20 cellular contexts compared by ENCODE assay signal in the genomic region with DNA sequence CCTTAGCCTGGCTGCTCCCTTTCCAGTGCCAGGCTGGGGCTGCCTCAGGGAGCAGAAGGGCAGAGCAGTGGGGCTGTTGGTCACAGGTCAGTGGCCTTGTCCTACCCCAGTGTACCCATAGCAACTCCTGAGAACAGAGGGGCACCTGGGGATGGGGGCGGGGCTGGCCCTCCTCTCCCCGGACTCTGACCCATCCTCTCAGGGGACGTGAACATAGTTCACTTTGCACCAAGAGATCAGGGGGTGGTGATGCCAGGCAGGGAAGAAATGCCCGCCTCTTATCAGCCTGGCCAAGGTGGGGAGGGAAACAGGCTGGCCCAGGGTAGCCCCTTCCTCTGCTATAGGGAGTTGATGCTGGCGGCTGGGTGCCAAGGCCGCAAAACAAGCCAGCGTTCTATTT. TPM values are rescaled to one million over a fixed set of nuclear protein-coding genes. Genes with fewer than 3 reads are reported as not detected.
A peak's percentile ranks its signal among the peaks of the same experiment; 100 is the strongest.
DNase-seq lines count a peak whose midpoint lies in the region; ATAC-seq, FAIRE-seq and TF ChIP-seq lines count a peak whose summit lies in the region.
"Had no signal": no experiment of that assay in that cellular context is flagged by ENCODE, and none has a peak within 500 bp of the region (broad histone marks: within the 10 kb centered on the region; RNA-seq: fewer than 3 reads in every experiment).

No MANE protein-coding gene starts in this region.

- peak overlapping the region in 1 of 2 donors; percentile 12 for H3K9ac ChIP-seq in kidney (ENCODE audit: low read length in 2 of 2)
- H3K9ac ChIP-seq: BLaER1 treated with 17β-estradiol and CSF1 and Interleukin-3, amounts not matched to agents 10 nM and 100 nM; SK-N-SH had no signal

- no peaks in the 10 kb centered on the region for H3K4me1 Mint-ChIP-seq in CD14-positive monocyte
- no peaks in the 10 kb centered on the region for H3K4me1 Mint-ChIP-seq in activated T-helper 1 cell treated with anti-CD3 and anti-CD28 coated beads, Interleukin-12 subunit alpha, Interleukin-12 subunit beta, Interleukin-2, Interleukin-4 antibody, amounts not matched to agents 30 ng/mL and 10 ng/mL and 1 ng/mL, durations not matched to agents 14 hours and 24 hours and 36 hours (ENCODE audit: low read depth)

- H3K36me3 ChIP-seq in Peyer's patch: no peaks in the 10 kb centered on the region
- H3K36me3 ChIP-seq in kidney (ENCODE audit: control insufficient read depth in 1 of 2, insufficient read depth in 2 of 2, low read length in 2 of 2): peaks cover 15 to 17% of the 10 kb centered on the region in 2 donors
- H3K36me3 ChIP-seq in small intestine (ENCODE audit: control insufficient read depth in 2 of 2, insufficient read depth in 2 of 2, low read length in 2 of 2): no peaks in the 10 kb centered on the region
- peaks cover 2% of the 10 kb centered on the region; the same call in 1 of the 2 replicates for H3K36me3 ChIP-seq in H7 (replicated peaks; ENCODE audit: control insufficient read depth, insufficient read depth, low read length)

- no peak for ATAC-seq in HG02759 (IDR thresholded peaks at IDR 0.05; ENCODE audit: unreplicated experiment)
- ATAC-seq: A549, HCT116 had no signal

- H3K4me3 ChIP-seq in Peyer's patch: no peak overlapping the region
- H3K4me3 ChIP-seq in kidney (ENCODE audit: low read length in 2 of 2): peak overlapping the region; percentile 80 to 82
- H3K4me3 ChIP-seq in small intestine (ENCODE audit: low read depth in 1 of 2, low read length in 2 of 2): no peak overlapping the region
- H3K4me3 ChIP-seq in H7 (ENCODE audit: insufficient read depth, low read depth, low read length): no peak overlapping the region
- H3K4me3 ChIP-seq: A549; BLaER1 treated with 17β-estradiol and CSF1 and Interleukin-3, amounts not matched to agents 10 nM and 100 nM had no signal

- no peak overlapping the region for H3K27ac Mint-ChIP-seq in CD14-positive monocyte
- no peak overlapping the region for H3K27ac Mint-ChIP-seq in activated T-helper 1 cell treated with anti-CD3 and anti-CD28 coated beads, Interleukin-12 subunit alpha, Interleukin-12 subunit beta, Interleukin-2, Interleukin-4 antibody, amounts not matched to agents 30 ng/mL and 10 ng/mL and 1 ng/mL, durations not matched to agents 14 hours and 24 hours and 36 hours

- intact Hi-C loops in CD14-positive monocyte (cut with micrococcal nuclease): no loop called here
- intact Hi-C loops in kidney (cut with DNase I): no loop called here
- intact Hi-C loops in activated T-helper 1 cell treated with anti-CD3 and anti-CD28 coated beads, Interleukin-12 subunit alpha, Interleukin-12 subunit beta, Interleukin-2, Interleukin-4 antibody, amounts not matched to agents 30 ng/mL and 10 ng/mL and 1 ng/mL, durations not matched to agents 14 hours and 24 hours and 36 hours (cut with micrococcal nuclease): no loop called here

- no peak overlapping the region for H3K4me3 Mint-ChIP-seq in CD14-positive monocyte
- no peak overlapping the region for H3K4me3 Mint-ChIP-seq in activated T-helper 1 cell treated with anti-CD3 and anti-CD28 coated beads, Interleukin-12 subunit alpha, Interleukin-12 subunit beta, Interleukin-2, Interleukin-4 antibody, amounts not matched to agents 30 ng/mL and 10 ng/mL and 1 ng/mL, durations not matched to agents 14 hours and 24 hours and 36 hours

- H3K27me3 ChIP-seq in Peyer's patch: no peaks in the 10 kb centered on the region
- H3K27me3 ChIP-seq in small intestine (ENCODE audit: control insufficient read depth in 2 of 2, insufficient read depth in 2 of 2, low read length in 2 of 2): no peaks in the 10 kb centered on the region
- peaks cover 9% of the 10 kb centered on the region for H3K27me3 ChIP-seq in H7 (ENCODE audit: control insufficient read depth, insufficient read depth, low read length)

- no peak for TF ChIP-seq CTCF in CD14-positive monocyte (IDR thresholded peaks at IDR 0.05)
- TF ChIP-seq CTCF in Peyer's patch (IDR thresholded peaks at IDR 0.05): no peak
- TF ChIP-seq CTCF in kidney (IDR thresholded peaks at IDR 0.05; ENCODE audit: borderline replicate concordance, extremely low read depth, insufficient read depth): no peak

- DNase-seq in CD14-positive monocyte (ENCODE audit: low spot score): peak; percentile 46
- DNase-seq in Peyer's patch: peak in 2 of 3 donors; percentile 59 to 66
- no peak for DNase-seq in kidney
- DNase-seq in small intestine: peak; percentile 57
- DNase-seq in H7: no peak
- DNase-seq in activated T-helper 1 cell treated with anti-CD3 and anti-CD28 coated beads, Interleukin-12 subunit alpha, Interleukin-12 subunit beta, Interleukin-2, Interleukin-4 antibody, amounts not matched to agents 30 ng/mL and 10 ng/mL and 1 ng/mL, durations not matched to agents 14 hours and 24 hours and 36 hours (ENCODE audit: low spot score): no peak
- DNase-seq: DMS 273 treated with DMSO at 0.1 percent for 48 hours, GDM1, NCI-H1048, NCI-H1436 treated with DMSO at 0.1 percent for 48 hours, NCI-H2081, SK-N-SH had no signal

- H3K9me3 ChIP-seq in Peyer's patch (no peaks in the 10 kb centered on the region), kidney (ENCODE audit: control insufficient read depth in 1 of 2, low read length in 2 of 2) (no peaks in the 10 kb centered on the region), small intestine (ENCODE audit: control insufficient read depth, low read depth) (no peaks in the 10 kb centered on the region)
- H3K9me3 ChIP-seq: A549; BLaER1 treated with 17β-estradiol and CSF1 and Interleukin-3, amounts not matched to agents 10 nM and 100 nM; SK-N-SH had no signal

- 36 to 64% (median 37%) methylated on average over 6 to 7 of the region's 7 CpGs for WGBS in small intestine, 3 donors

- H3K4me1 ChIP-seq in Peyer's patch (peaks cover 0 to 16% (median 4%) of the 10 kb centered on the region in 4 donors), kidney (ENCODE audit: control insufficient read depth in 1 of 2, insufficient read depth in 1 of 2, low read depth in 1 of 2, low read length in 2 of 2) (peaks cover 6 to 19% of the 10 kb centered on the region in 2 donors), small intestine (ENCODE audit: control insufficient read depth in 2 of 2, insufficient read depth in 1 of 2, low read depth in 1 of 2, low read length in 1 of 2) (no peaks in the 10 kb centered on the region)

- peaks cover 18 to 26% (median 21%) of the 10 kb centered on the region in 3 donors for H3K27me3 Mint-ChIP-seq in CD14-positive monocyte (ENCODE audit: low read depth in 3 of 3)
- H3K27me3 Mint-ChIP-seq in activated T-helper 1 cell treated with anti-CD3 and anti-CD28 coated beads, Interleukin-12 subunit alpha, Interleukin-12 subunit beta, Interleukin-2, Interleukin-4 antibody, amounts not matched to agents 30 ng/mL and 10 ng/mL and 1 ng/mL, durations not matched to agents 14 hours and 24 hours and 36 hours (ENCODE audit: insufficient read depth): peaks cover 19% of the 10 kb centered on the region

- FAIRE-seq in kidney (lab: Jason Lieb, UNC) (no peak), small intestine (lab: Jason Lieb, UNC) (no peak)
- FAIRE-seq: A549, GM12891, GM19239 had no signal

- H3K27ac ChIP-seq in Peyer's patch: peak overlapping the region in 1 of 4 donors; percentile 43
- H3K27ac ChIP-seq in kidney (ENCODE audit: low read depth in 2 of 2, low read length in 2 of 2): peak overlapping the region; percentile 71 to 85
- H3K27ac ChIP-seq in small intestine (ENCODE audit: low read depth in 1 of 2, low read length in 1 of 2): no peak overlapping the region
- H3K27ac ChIP-seq: A549; BLaER1 treated with 17β-estradiol and CSF1 and Interleukin-3, amounts not matched to agents 10 nM and 100 nM had no signal

- no peaks in the 10 kb centered on the region for H3K36me3 Mint-ChIP-seq in CD14-positive monocyte
- H3K36me3 Mint-ChIP-seq in activated T-helper 1 cell treated with anti-CD3 and anti-CD28 coated beads, Interleukin-12 subunit alpha, Interleukin-12 subunit beta, Interleukin-2, Interleukin-4 antibody, amounts not matched to agents 30 ng/mL and 10 ng/mL and 1 ng/mL, durations not matched to agents 14 hours and 24 hours and 36 hours (ENCODE audit: low read depth): no peaks in the 10 kb centered on the region

- H3K9me3 Mint-ChIP-seq in CD14-positive monocyte: no peaks in the 10 kb centered on the region
- no peaks in the 10 kb centered on the region for H3K9me3 Mint-ChIP-seq in activated T-helper 1 cell treated with anti-CD3 and anti-CD28 coated beads, Interleukin-12 subunit alpha, Interleukin-12 subunit beta, Interleukin-2, Interleukin-4 antibody, amounts not matched to agents 30 ng/mL and 10 ng/mL and 1 ng/mL, durations not matched to agents 14 hours and 24 hours and 36 hours

- TF ChIP-seq POLR2A in Peyer's patch (IDR thresholded peaks at IDR 0.05): no peak

RNA-seq across cellular contexts. Expression of a gene that starts 4.9 kb away (rescaled TPM):
- polyA plus RNA-seq in CD14-positive monocyte: not detected
- 1 to 10 TPM in 2 of 4 donors, under 1 TPM in 1, not detected in 1; 0.35 to 9.7 (median 5.7) TPM for total RNA-seq in Peyer's patch
- 33.3 TPM for total RNA-seq in kidney
- polyA plus RNA-seq in kidney (ENCODE audit: insufficient read depth, low read depth, low replicate concordance): 166 TPM
- polyA plus RNA-seq in small intestine: 1 to 10 TPM in 2 of 3 donors, under 1 TPM in 1; 0.22 to 5.1 (median 1.4) TPM
- 44.3 and 57.7 TPM in 2 replicates for total RNA-seq in H7 (2014; rRNA removed; shearing (Covaris generic))
- total RNA-seq in activated T-helper 1 cell treated with anti-CD3 and anti-CD28 coated beads, Interleukin-12 subunit alpha, Interleukin-12 subunit beta, Interleukin-2, Interleukin-4 antibody, amounts not matched to agents 30 ng/mL and 10 ng/mL and 1 ng/mL, durations not matched to agents 14 hours and 24 hours and 36 hours: 0.16 TPM in 1 of 2 replicates, not detected in the other

RNA-seq across cellular contexts. Expression of a gene that starts 19.2 kb away (rescaled TPM):
- polyA plus RNA-seq in CD14-positive monocyte (not detected), kidney (ENCODE audit: insufficient read depth, low read depth, low replicate concordance) (1,159 TPM), small intestine (under 1 TPM in 1 of 3 donors, not detected in 2; 0.04 TPM)
- total RNA-seq in Peyer's patch (not detected), kidney (32.4 TPM)
- total RNA-seq in H7 (2014; rRNA removed; shearing (Covaris generic)): not detected in 2 replicates
- not detected in 2 replicates for total RNA-seq in activated T-helper 1 cell treated with anti-CD3 and anti-CD28 coated beads, Interleukin-12 subunit alpha, Interleukin-12 subunit beta, Interleukin-2, Interleukin-4 antibody, amounts not matched to agents 30 ng/mL and 10 ng/mL and 1 ng/mL, durations not matched to agents 14 hours and 24 hours and 36 hours
- total RNA-seq: MCF 10A, NCI-H460 had no signal
- polyA plus RNA-seq: A549, SK-N-SH had no signal

RNA-seq across cellular contexts. Expression of a gene that starts 49.3 kb away (rescaled TPM):
- polyA plus RNA-seq in CD14-positive monocyte: not detected
- total RNA-seq in Peyer's patch: 1 to 10 TPM in 2 of 4 donors, not detected in 2; 3.0 to 7.0 TPM
- total RNA-seq in kidney: 0.50 TPM
- polyA plus RNA-seq in kidney (ENCODE audit: insufficient read depth, low read depth, low replicate concordance): 25.2 TPM
- polyA plus RNA-seq in small intestine: 10 to 100 TPM in 2 of 3 donors, 1 to 10 TPM in 1; 4.0 to 22.7 (median 17.4) TPM
- total RNA-seq in H7 (2014; rRNA removed; shearing (Covaris generic)): not detected in 2 replicates
- total RNA-seq in activated T-helper 1 cell treated with anti-CD3 and anti-CD28 coated beads, Interleukin-12 subunit alpha, Interleukin-12 subunit beta, Interleukin-2, Interleukin-4 antibody, amounts not matched to agents 30 ng/mL and 10 ng/mL and 1 ng/mL, durations not matched to agents 14 hours and 24 hours and 36 hours: not detected in 2 replicates
- total RNA-seq: MCF 10A, NCI-H460 had no signal

Comparison
In these comparisons a context has a peak if more than half of its experiments do, and no peak if none do; other contexts are left out.
1. DNase-seq: peak in CD14-positive monocyte (single experiment), Peyer's patch (2 of 3) and small intestine (single experiment); none in kidney (single experiment), H7 (single experiment) and activated T-helper 1 cell treated with anti-CD3 and anti-CD28 coated beads, Interleukin-12 subunit alpha, Interleukin-12 subunit beta, Interleukin-2, Interleukin-4 antibody, amounts not matched to agents 30 ng/mL and 10 ng/mL and 1 ng/mL, durations not matched to agents 14 hours and 24 hours and 36 hours (single experiment).
2. H3K27ac ChIP-seq: peak in kidney (2 of 2); none in small intestine (0 of 2).
3. H3K4me3 ChIP-seq: peak in kidney (2 of 2); none in Peyer's patch (0 of 4), small intestine (0 of 2) and H7 (single experiment).
4. RNA of a gene that starts 19.2 kb away (total RNA-seq): 32.4 TPM in kidney (single experiment); not detected in Peyer's patch, not detected in H7 and not detected in activated T-helper 1 cell treated with anti-CD3 and anti-CD28 coated beads, Interleukin-12 subunit alpha, Interleukin-12 subunit beta, Interleukin-2, Interleukin-4 antibody, amounts not matched to agents 30 ng/mL and 10 ng/mL and 1 ng/mL, durations not matched to agents 14 hours and 24 hours and 36 hours; every median in the first group is over 10 times any median in the second.